1 cellular context compared by ENCODE assay signal in the genomic region with DNA sequence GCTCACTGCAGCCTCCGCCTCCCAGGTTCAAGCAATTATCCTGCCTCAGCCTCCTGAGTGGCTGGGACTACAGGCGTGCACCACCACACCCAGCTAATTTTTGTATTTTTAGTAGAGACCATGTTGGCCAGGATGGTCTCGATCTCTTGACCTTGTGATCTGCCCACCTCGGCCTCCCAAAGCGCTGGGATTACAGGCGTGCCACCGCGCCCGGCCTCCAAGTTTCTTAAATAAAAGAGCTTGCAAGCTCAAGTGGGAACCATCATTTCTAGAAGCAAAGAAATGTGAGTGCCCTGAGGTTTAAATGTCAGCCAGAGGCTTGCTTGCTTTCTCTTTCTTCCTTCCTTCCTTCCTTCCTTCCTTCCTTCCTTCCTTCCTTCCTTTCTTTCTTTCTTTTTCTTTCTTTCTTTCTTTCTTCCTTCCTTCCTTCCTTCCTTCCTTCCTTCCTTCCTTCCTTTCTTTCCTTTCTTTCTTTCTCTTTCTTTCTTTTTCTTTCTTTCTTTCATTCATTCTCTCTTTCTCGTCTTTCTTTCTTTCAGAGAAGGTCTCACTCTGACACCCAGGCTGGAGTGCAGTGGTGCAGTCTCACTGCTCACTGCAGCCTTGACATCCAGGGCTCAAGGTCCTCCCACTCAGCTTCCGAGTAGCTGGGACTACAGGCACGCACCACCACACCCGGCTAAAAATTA.
TF ChIP-seq lines count a peak whose summit lies in the region.

No MANE protein-coding gene starts in this region.

TF ChIP-seq in K562, 482 proteins besides CTCF, POLR2A, EP300 and RAD21:
- TF ChIP-seq, protein P1, sequence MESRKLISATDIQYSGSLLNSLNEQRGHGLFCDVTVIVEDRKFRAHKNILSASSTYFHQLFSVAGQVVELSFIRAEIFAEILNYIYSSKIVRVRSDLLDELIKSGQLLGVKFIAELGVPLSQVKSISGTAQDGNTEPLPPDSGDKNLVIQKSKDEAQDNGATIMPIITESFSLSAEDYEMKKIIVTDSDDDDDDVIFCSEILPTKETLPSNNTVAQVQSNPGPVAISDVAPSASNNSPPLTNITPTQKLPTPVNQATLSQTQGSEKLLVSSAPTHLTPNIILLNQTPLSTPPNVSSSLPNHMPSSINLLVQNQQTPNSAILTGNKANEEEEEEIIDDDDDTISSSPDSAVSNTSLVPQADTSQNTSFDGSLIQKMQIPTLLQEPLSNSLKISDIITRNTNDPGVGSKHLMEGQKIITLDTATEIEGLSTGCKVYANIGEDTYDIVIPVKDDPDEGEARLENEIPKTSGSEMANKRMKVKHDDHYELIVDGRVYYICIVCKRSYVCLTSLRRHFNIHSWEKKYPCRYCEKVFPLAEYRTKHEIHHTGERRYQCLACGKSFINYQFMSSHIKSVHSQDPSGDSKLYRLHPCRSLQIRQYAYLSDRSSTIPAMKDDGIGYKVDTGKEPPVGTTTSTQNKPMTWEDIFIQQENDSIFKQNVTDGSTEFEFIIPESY (CRISPR knock-in tag; IDR thresholded peaks at IDR 0.05), result peak; percentile 38; the same call in 1 of the 2 replicates
- peak; percentile 85 for TF ChIP-seq ZNF512 (tag; IDR thresholded peaks at IDR 0.05)
TF ChIP-seq in K562: peak in this region for 2; not testable (repeated sequence) for 480.
